1 cellular context compared by ENCODE assay signal in genomic region chr11:26143553-26144308, GRCh38.
TF ChIP-seq lines count a peak whose summit lies in the region.

No MANE protein-coding gene starts in this region.

TF ChIP-seq in WTC11, 78 proteins besides CTCF, POLR2A, EP300 and RAD21:
- TF ChIP-seq MYBL2 (CRISPR knock-in tag; IDR thresholded peaks at IDR 0.05) (no peak), ZNF219 (CRISPR knock-in tag; IDR thresholded peaks at IDR 0.05; ENCODE audit: borderline replicate concordance) (no peak), ZNF532 (CRISPR knock-in tag; IDR thresholded peaks at IDR 0.05; ENCODE audit: borderline replicate concordance) (no peak), ZNF317 (CRISPR knock-in tag; IDR thresholded peaks at IDR 0.05; ENCODE audit: borderline replicate concordance, low read depth) (no peak), TP53 (CRISPR knock-in tag; IDR thresholded peaks at IDR 0.05) (no peak), ZNF512 (CRISPR knock-in tag; IDR thresholded peaks at IDR 0.05; ENCODE audit: borderline replicate concordance) (no peak), ZNF138 (CRISPR knock-in tag; conservative IDR thresholded peaks at IDR 0.05) (no peak), ZNF396 (CRISPR knock-in tag; IDR thresholded peaks at IDR 0.05; ENCODE audit: borderline replicate concordance) (no peak), CBFB (CRISPR knock-in tag; IDR thresholded peaks at IDR 0.05; ENCODE audit: low read depth) (no peak), KAT7 (CRISPR knock-in tag; IDR thresholded peaks at IDR 0.05; ENCODE audit: borderline replicate concordance) (no peak), MLX (CRISPR knock-in tag; IDR thresholded peaks at IDR 0.05) (no peak)
TF ChIP-seq in WTC11: peak in this region for 0.
